Comparison of ENCODE assay signal across 14 cellular contexts in the genomic region with DNA sequence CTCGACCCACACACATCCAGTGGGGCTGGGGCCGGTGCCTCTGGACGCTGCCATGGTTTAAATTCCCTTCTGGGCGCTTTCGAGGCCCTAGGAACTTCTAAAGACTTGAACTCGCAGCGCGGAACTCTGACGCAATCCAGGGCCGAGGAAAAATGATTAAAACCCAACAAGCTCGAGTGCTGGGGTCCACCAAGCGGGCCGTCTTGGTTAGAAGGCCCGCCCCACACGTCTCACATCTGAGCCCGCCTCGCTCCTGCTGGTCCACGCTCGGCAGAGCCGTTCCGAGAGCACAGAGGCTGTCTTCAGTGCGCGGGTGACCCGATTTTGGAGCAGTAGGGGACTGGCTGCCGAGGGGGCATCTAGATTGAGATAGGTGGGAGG. TPM values are rescaled to one million over a fixed set of nuclear protein-coding genes. Genes with fewer than 3 reads are reported as not detected.
A peak's percentile ranks its signal among the peaks of the same experiment; 100 is the strongest.
DNase-seq lines count a peak whose midpoint lies in the region; ATAC-seq and TF ChIP-seq lines count a peak whose summit lies in the region.
"Had no signal": no experiment of that assay in that cellular context is flagged by ENCODE, and none has a peak within 500 bp of the region (broad histone marks: within the 10 kb centered on the region; RNA-seq: fewer than 3 reads in every experiment).

No MANE protein-coding gene starts in this region.

- H3K4me3 Mint-ChIP-seq in endothelial cell (ENCODE audit: unreplicated experiment), result peak overlapping the region; percentile 91
- H3K4me3 Mint-ChIP-seq: activated naive CD4-positive, alpha-beta T cell treated with anti-CD3 and anti-CD28 coated beads, Interleukin-2, amount 10 ng/mL, durations not matched to agents 7 days and 5 days; CD4-positive, alpha-beta T cell; memory B cell had no signal

- H4K20me1 ChIP-seq in neural cell (ENCODE audit: insufficient read depth), result no peaks in the 10 kb centered on the region

- H3K9me2 ChIP-seq in neural cell (ENCODE audit: insufficient read depth, low read length), result no peaks in the 10 kb centered on the region

- H3F3A ChIP-seq in neural cell (ENCODE audit: insufficient read depth, low read length, poor library complexity, severe bottlenecking), result no peaks in the 10 kb centered on the region

- ATAC-seq in upper lobe of right lung (no peak), left colon (no peak), HG03442 (IDR thresholded peaks at IDR 0.05; ENCODE audit: unreplicated experiment) (no peak)
- ATAC-seq: esophagus mucosa had no signal

- intact Hi-C loops in upper lobe of right lung (cut with DNase I), result no loop called here
- intact Hi-C loops in left colon (cut with DNase I, micrococcal nuclease), result no loop called here

- peak overlapping the region; percentile 63 for H3K4me2 ChIP-seq in neural cell (ENCODE audit: low read length)

- H3K4me1 ChIP-seq in upper lobe of right lung, result peaks cover 10% of the 10 kb centered on the region

- no peak overlapping the region for H3K9ac ChIP-seq in neural cell (ENCODE audit: low read length)

- H3K27ac ChIP-seq in neural cell (ENCODE audit: low read length), result no peak overlapping the region
- H3K27ac ChIP-seq in upper lobe of right lung, result no peak overlapping the region

- H3K9me3 ChIP-seq in neural cell (ENCODE audit: low read length) (no peaks in the 10 kb centered on the region), upper lobe of right lung (no peaks in the 10 kb centered on the region)

- H3K79me2 ChIP-seq in neural cell (replicated peaks; ENCODE audit: insufficient read depth, low read length), result no peaks in the 10 kb centered on the region

- H2AFZ ChIP-seq in neural cell (ENCODE audit: low read depth, low read length), result no peak overlapping the region

- peak; percentile 5 for DNase-seq in stimulated activated CD4-positive, alpha-beta T cell treated with anti-CD3 and anti-CD28 coated beads, Interleukin-15, amount 100 ng/mL, for 24 hours
- no peak for DNase-seq in stimulated activated CD4-positive, alpha-beta T cell treated with anti-CD3 and anti-CD28 coated beads, Interleukin-1b, Interleukin-23, amount 100 ng/mL, for 48 hours
- peak; percentile 20 for DNase-seq in endothelial cell (ENCODE audit: low spot score)
- no peak for DNase-seq in upper lobe of right lung
- DNase-seq in GOT3 (lab: John Stamatoyannopoulos, UW), result no peak
- DNase-seq in left colon, result no peak
- DNase-seq: activated naive CD4-positive, alpha-beta T cell treated with anti-CD3 and anti-CD28 coated beads, Interleukin-2, amount 10 ng/mL, durations not matched to agents 7 days and 5 days; CD4-positive, alpha-beta T cell; NCI-H2029 treated with DMSO at 0.1 percent for 48 hours; stimulated activated naive CD4-positive, alpha-beta T cell treated with Interleukin-2 at 50 U/mL for 16 hours had no signal

- H3K27me3 Mint-ChIP-seq in endothelial cell (ENCODE audit: unreplicated experiment), result peaks cover 13% of the 10 kb centered on the region

- TF ChIP-seq RAD21 in neural cell (conservative IDR thresholded peaks at IDR 0.05), result no peak

- H3K4me1 Mint-ChIP-seq in endothelial cell (ENCODE audit: unreplicated experiment), result peaks cover 19% of the 10 kb centered on the region

- H3K27ac Mint-ChIP-seq in endothelial cell (ENCODE audit: unreplicated experiment), result no peak overlapping the region
- H3K27ac Mint-ChIP-seq: activated naive CD4-positive, alpha-beta T cell treated with anti-CD3 and anti-CD28 coated beads, Interleukin-2, amount 10 ng/mL, durations not matched to agents 7 days and 5 days; CD4-positive, alpha-beta T cell; memory B cell had no signal

- H3K4me3 ChIP-seq in neural cell (ENCODE audit: low read length), result peak overlapping the region; percentile 83
- H3K4me3 ChIP-seq in upper lobe of right lung, result peak overlapping the region; percentile 30

- TF ChIP-seq CTCF in endothelial cell (IDR thresholded peaks at IDR 0.05; ENCODE audit: unreplicated experiment) (no peak), neural cell (IDR thresholded peaks at IDR 0.05; ENCODE audit: poor library complexity, severe bottlenecking) (no peak), upper lobe of right lung (IDR thresholded peaks at IDR 0.05) (no peak)

- H3K36me3 Mint-ChIP-seq in endothelial cell (ENCODE audit: low read depth, unreplicated experiment), result peaks cover 10% of the 10 kb centered on the region
- H3K36me3 Mint-ChIP-seq: activated naive CD4-positive, alpha-beta T cell treated with anti-CD3 and anti-CD28 coated beads, Interleukin-2, amount 10 ng/mL, durations not matched to agents 7 days and 5 days; memory B cell had no signal

- H3K36me3 ChIP-seq in neural cell (ENCODE audit: insufficient read depth, low read length), result no peaks in the 10 kb centered on the region
- H3K36me3 ChIP-seq in upper lobe of right lung, result no peaks in the 10 kb centered on the region

- peaks cover 44% of the 10 kb centered on the region for H3K27me3 ChIP-seq in neural cell (ENCODE audit: insufficient read depth, low read depth, low read length)
- H3K27me3 ChIP-seq in upper lobe of right lung, result peaks cover 38% of the 10 kb centered on the region

- no peaks in the 10 kb centered on the region for H3K9me3 Mint-ChIP-seq in endothelial cell (ENCODE audit: unreplicated experiment)
- H3K9me3 Mint-ChIP-seq: activated naive CD4-positive, alpha-beta T cell treated with anti-CD3 and anti-CD28 coated beads, Interleukin-2, amount 10 ng/mL, durations not matched to agents 7 days and 5 days; CD4-positive, alpha-beta T cell; memory B cell had no signal

- TF ChIP-seq EP300 in neural cell (conservative IDR thresholded peaks at IDR 0.05; ENCODE audit: poor library complexity, severe bottlenecking), result no peak

TF ChIP-seq in neural cell, 6 proteins besides CTCF, POLR2A, EP300 and RAD21:
- TF ChIP-seq TAF1 (IDR thresholded peaks at IDR 0.05; ENCODE audit: low read depth), result no peak
- no peak for TF ChIP-seq POLR2AphosphoS5 (IDR thresholded peaks at IDR 0.05)
- TF ChIP-seq REST (IDR thresholded peaks at IDR 0.05; ENCODE audit: borderline replicate concordance), result no peak
- no peak for TF ChIP-seq EZH2 (IDR thresholded peaks at IDR 0.05; ENCODE audit: borderline replicate concordance, insufficient read depth, low read length, poor library complexity, severe bottlenecking)
- no peak for TF ChIP-seq MXI1 (conservative IDR thresholded peaks at IDR 0.05; ENCODE audit: poor library complexity, severe bottlenecking)
- TF ChIP-seq SMC3 (conservative IDR thresholded peaks at IDR 0.05; ENCODE audit: poor library complexity), result no peak

RNA-seq across cellular contexts. Expression of gene CRHBP, which starts 1.5 kb away (rescaled TPM):
- total RNA-seq in endothelial cell (ENCODE audit: unreplicated experiment) (108 TPM), upper lobe of right lung (0.26 TPM), left colon (under 1 TPM in 1 of 2 donors, not detected in 1; 0.87 TPM)
- polyA plus RNA-seq in neural cell, result not detected in 2 replicates
- polyA minus RNA-seq in neural cell, result not detected in 2 replicates
- total RNA-seq: CD4-positive, alpha-beta T cell had no signal

Comparison
In these comparisons a context has a peak if more than half of its experiments do, and no peak if none do; other contexts are left out.
1. DNase-seq: peak in stimulated activated CD4-positive, alpha-beta T cell treated with anti-CD3 and anti-CD28 coated beads, Interleukin-15, amount 100 ng/mL, for 24 hours (single experiment) and endothelial cell (single experiment); none in stimulated activated CD4-positive, alpha-beta T cell treated with anti-CD3 and anti-CD28 coated beads, Interleukin-1b, Interleukin-23, amount 100 ng/mL, for 48 hours (single experiment), upper lobe of right lung (single experiment), GOT3 (single experiment) and left colon (0 of 2).
2. RNA of gene CRHBP, which starts 1.5 kb away (total RNA-seq): 108 TPM in endothelial cell (single experiment); 0.87 TPM in left colon and 0.26 TPM in upper lobe of right lung (single experiment); every median in the first group is over 10 times any median in the second.